In genomic region chr1:40708750-40709099, GRCh38 we compare ENCODE assay signal across 8 cellular contexts. TPM values are rescaled to one million over a fixed set of nuclear protein-coding genes. Genes with fewer than 3 reads are reported as not detected.
DNase-seq lines count a peak whose midpoint lies in the region; ATAC-seq, FAIRE-seq and TF ChIP-seq lines count a peak whose summit lies in the region.

No MANE protein-coding gene starts in this region.

- H3K9me3 Mint-ChIP-seq in stimulated activated effector memory CD8-positive, alpha-beta T cell treated with anti-CD3 and anti-CD28 coated beads, Interleukin-12 subunit alpha, Interleukin-12 subunit beta, amount 100 ng/mL, for 72 hours: no peaks in the 10 kb centered on the region

- H3K4me3 ChIP-seq in BJ (ENCODE audit: low read depth, low read length): peak overlapping the region; percentile 57
- peak overlapping the region; percentile 77 for H3K4me3 ChIP-seq in GM12878
- peak overlapping the region; percentile 40; the same call in 1 of the 2 replicates for H3K4me3 ChIP-seq in iPS-18c (ENCODE audit: insufficient read depth, low read depth, low read length)

- peak; percentile 78 for FAIRE-seq in GM12878 (lab: Jason Lieb, UNC)

- no peak for TF ChIP-seq EP300 in GM12878 (IDR thresholded peaks at IDR 0.05; ENCODE audit: borderline replicate concordance in 1 of 2, control insufficient read depth in 1 of 2, low read depth in 2 of 2, low read length in 2 of 2)

- RAD21 ChIA-PET in GM12878 (lab: Charles Lee; ENCODE audit: unreplicated experiment): interaction anchor here (0.7 to 6.1 kb wide), 5 partner anchors 9 to 56 kb away, joined by 3 to 89 read pairs (median 3); partner anchors contain the start of gene NFYC

- SMC1A ChIA-PET in GM12878 (lab: Charles Lee; ENCODE audit: uncharacterized antibody, unreplicated experiment): interaction anchor here (0.6 to 6.3 kb wide), 9 partner anchors 7 to 45 kb away, joined by 3 to 115 read pairs (median 4); partner anchors contain the start of gene NFYC

- TF ChIP-seq RAD21 in GM12878 (IDR thresholded peaks at IDR 0.05; ENCODE audit: insufficient read depth, low read depth, low read length): no peak

- H3K36me3 ChIP-seq in BJ (ENCODE audit: control insufficient read depth, insufficient read depth, low read length) (no peaks in the 10 kb centered on the region), GM12878 (ENCODE audit: control insufficient read depth in 2 of 2, insufficient read depth in 2 of 2, low read length in 1 of 2) (peaks cover 0 to 7% of the 10 kb centered on the region in 2 experiments; a peak in 2 of 4 replicates)

- TF ChIP-seq CTCF in BJ (IDR thresholded peaks at IDR 0.05; ENCODE audit: insufficient read depth, low read depth, low read length): no peak
- no peak for TF ChIP-seq CTCF in GM12878 (IDR thresholded peaks at IDR 0.05 in 2 of 3, conservative IDR thresholded peaks at IDR 0.05 in 1 of 3; ENCODE audit: control insufficient read depth in 2 of 3, extremely low read depth in 1 of 3, insufficient read depth in 1 of 3, low read depth in 3 of 3, low read length in 3 of 3)

- H3K4me1 Mint-ChIP-seq in stimulated activated effector memory CD8-positive, alpha-beta T cell treated with anti-CD3 and anti-CD28 coated beads, Interleukin-12 subunit alpha, Interleukin-12 subunit beta, amount 100 ng/mL, for 72 hours: peaks cover 69% of the 10 kb centered on the region

- H4K20me1 ChIP-seq in GM12878 (ENCODE audit: control insufficient read depth, insufficient read depth): no peaks in the 10 kb centered on the region

- H3K4me1 ChIP-seq in GM12878 (ENCODE audit: control insufficient read depth, insufficient read depth, low read length): peaks cover 24% of the 10 kb centered on the region

- peaks cover 93% of the 10 kb centered on the region for H3K79me2 ChIP-seq in GM12878 (ENCODE audit: control insufficient read depth, insufficient read depth, low read length)

- peak overlapping the region; percentile 93 for H3K27ac Mint-ChIP-seq in stimulated activated effector memory CD8-positive, alpha-beta T cell treated with anti-CD3 and anti-CD28 coated beads, Interleukin-12 subunit alpha, Interleukin-12 subunit beta, amount 100 ng/mL, for 72 hours

- POLR2A ChIA-PET in BJ (lab: Charles Lee): interaction anchor here (0.7 kb wide), 1 partner anchor 14 kb away, joined by 11 read pairs; no protein-coding TSS in a partner anchor
- POLR2A ChIA-PET in GM12878 (lab: Charles Lee): interaction anchor here (1.4 to 12.7 kb wide), 3 partner anchors 9 to 56 kb away, joined by 7 to 244 read pairs (median 8); partner anchors contain the start of gene NFYC

- peak; percentile 39 for DNase-seq in BJ (ENCODE audit: low read depth)
- peak; percentile 95 for DNase-seq in NCI-H446 treated with DMSO at 0.1 percent for 48 hours (lab: John Stamatoyannopoulos, UW)
- DNase-seq in GM12878 (ENCODE audit: low read depth, low spot score): no peak
- no peak for DNase-seq in stimulated activated effector memory CD8-positive, alpha-beta T cell treated with anti-CD3 and anti-CD28 coated beads, Interleukin-12 subunit alpha, Interleukin-12 subunit beta, amount 100 ng/mL, for 72 hours (ENCODE audit: low spot score in 2 of 2)
- no peak for DNase-seq in inferior parietal cortex (ENCODE audit: extremely low spot score)

- peak; percentile 66 for ATAC-seq in GM18909 (IDR thresholded peaks at IDR 0.05; ENCODE audit: poor library complexity, unreplicated experiment)
- ATAC-seq in HG03066 (IDR thresholded peaks at IDR 0.05; ENCODE audit: low read depth, unreplicated experiment): peak; percentile 67
- peak; percentile 90 for ATAC-seq in GM12878
- ATAC-seq in stimulated activated effector memory CD8-positive, alpha-beta T cell treated with anti-CD3 and anti-CD28 coated beads, Interleukin-12 subunit alpha, Interleukin-12 subunit beta, amount 100 ng/mL, for 72 hours: peak; percentile 83

- H2AFZ ChIP-seq in GM12878 (ENCODE audit: control insufficient read depth, low read depth, low read length): peak overlapping the region; percentile 83

- peak overlapping the region; percentile 88 for H3K4me3 Mint-ChIP-seq in stimulated activated effector memory CD8-positive, alpha-beta T cell treated with anti-CD3 and anti-CD28 coated beads, Interleukin-12 subunit alpha, Interleukin-12 subunit beta, amount 100 ng/mL, for 72 hours

- H3K9me3 ChIP-seq in GM12878 (replicated peaks; ENCODE audit: control insufficient read depth, insufficient read depth, low read length) (no peaks in the 10 kb centered on the region), iPS-18c (ENCODE audit: control insufficient read depth, insufficient read depth, low read length) (no peaks in the 10 kb centered on the region)

- BruUV-seq in GM12878 (replicated peaks; lab: Mats Ljungman, UMichigan): no TSS peak

- CTCF ChIA-PET in BJ (lab: Yijun Ruan, JAX): interaction anchor here (1.1 kb wide), 1 partner anchor 14 kb away, joined by 4 read pairs; no protein-coding TSS in a partner anchor
- CTCF ChIA-PET in GM12878 (lab: Yijun Ruan, JAX): interaction anchor here (0.7 to 4.2 kb wide), 6 partner anchors 11 to 176 kb away, joined by 3 to 36 read pairs (median 10); partner anchors contain the start of gene NFYC

- H3K4me2 ChIP-seq in GM12878 (ENCODE audit: control insufficient read depth, insufficient read depth): peak overlapping the region; percentile 75

- peak overlapping the region; percentile 65; the same call in 1 of the 2 replicates for H3K9ac ChIP-seq in GM12878 (ENCODE audit: control insufficient read depth, insufficient read depth, low read length)

- 0% methylated on average over 3 of the region's 3 CpGs for WGBS in GM12878 (ENCODE audit: insufficient coverage, insufficient replicate concordance, low lambda C conversion rate, missing lambda C conversion rate)

- H3K27me3 ChIP-seq in BJ (ENCODE audit: control insufficient read depth, insufficient read depth, low read length) (no peaks in the 10 kb centered on the region), GM12878 (replicated peaks in 1 of 2; ENCODE audit: control insufficient read depth in 2 of 2, insufficient read depth in 2 of 2, low read length in 1 of 2) (no peaks in the 10 kb centered on the region)

- H3K36me3 Mint-ChIP-seq in stimulated activated effector memory CD8-positive, alpha-beta T cell treated with anti-CD3 and anti-CD28 coated beads, Interleukin-12 subunit alpha, Interleukin-12 subunit beta, amount 100 ng/mL, for 72 hours: no peaks in the 10 kb centered on the region

- in situ Hi-C loops in GM12878 (cut with MboI): no loop called here

- intact Hi-C loops in GM12878 (cut with micrococcal nuclease; ENCODE audit: unreplicated experiment): no loop called here

- TF ChIP-seq POLR2A in GM12878 (IDR thresholded peaks at IDR 0.05; ENCODE audit: low read depth, low read length): no peak

- H3K27ac ChIP-seq in GM12878 (ENCODE audit: control insufficient read depth, insufficient read depth): peak overlapping the region; percentile 82

TF ChIP-seq in GM12878, 131 proteins besides CTCF, POLR2A, EP300 and RAD21 (continues in another document):
- TF ChIP-seq, protein P1, sequence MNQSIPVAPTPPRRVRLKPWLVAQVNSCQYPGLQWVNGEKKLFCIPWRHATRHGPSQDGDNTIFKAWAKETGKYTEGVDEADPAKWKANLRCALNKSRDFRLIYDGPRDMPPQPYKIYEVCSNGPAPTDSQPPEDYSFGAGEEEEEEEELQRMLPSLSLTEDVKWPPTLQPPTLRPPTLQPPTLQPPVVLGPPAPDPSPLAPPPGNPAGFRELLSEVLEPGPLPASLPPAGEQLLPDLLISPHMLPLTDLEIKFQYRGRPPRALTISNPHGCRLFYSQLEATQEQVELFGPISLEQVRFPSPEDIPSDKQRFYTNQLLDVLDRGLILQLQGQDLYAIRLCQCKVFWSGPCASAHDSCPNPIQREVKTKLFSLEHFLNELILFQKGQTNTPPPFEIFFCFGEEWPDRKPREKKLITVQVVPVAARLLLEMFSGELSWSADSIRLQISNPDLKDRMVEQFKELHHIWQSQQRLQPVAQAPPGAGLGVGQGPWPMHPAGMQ (IDR thresholded peaks at IDR 0.05; ENCODE audit: borderline replicate concordance): no peak

RNA-seq across cellular contexts. Expression of gene NFYC, which starts 17.2 kb away (rescaled TPM):
- polyA plus RNA-seq in BJ (2011; rRNA removed) (35.0 and 63.2 TPM in 2 replicates), GM12878 (2011; rRNA removed) (57.7 and 84.2 TPM in 2 replicates), GM12878 (2014; fragmentation: Illumina TruSeq; extraction: Trizol) (52.5 and 69.7 TPM in 2 replicates), GM12878 (2014; fragmentation: Nextera tagmentation; extraction: Ambion mirVana) (1 to 10 TPM; 4.3 to 6.9 TPM), GM12878 (2014; rRNA removed) (64.2 and 78.5 TPM in 2 replicates), GM12878 (2016; fragmentation: Nextera tagmentation; extraction: Ambion mirVana) (10 to 100 TPM; 64.1 to 70.1 TPM)
- 50.8 and 59.2 TPM in 2 replicates for polyA minus RNA-seq in BJ (2011; rRNA and poly(A)+ RNA removed)
- 74.6 and 83.3 TPM in 2 replicates for total RNA-seq in GM12878 (2013; cell fraction: nucleolus; rRNA removed)
- total RNA-seq in GM12878 (2014; rRNA removed) (43.1 and 49.0 TPM in 2 replicates), GM12878 (2014; rRNA removed; fragmentation: Illumina TruSeq; extraction: Trizol) (24.2 and 26.0 TPM in 2 replicates), GM12878 (2021) (55.0 and 66.6 TPM in 2 replicates)
- 26.9 TPM for polyA plus RNA-seq in GM12878 (2011; ENCODE audit: low read depth)
- 88.5 and 135 TPM in 2 replicates for polyA plus RNA-seq in GM12878 (2011; cell fraction: cytosol; rRNA removed)
- polyA plus RNA-seq in GM12878 (2011; cell fraction: nucleus; rRNA removed): 125 and 128 TPM in 2 replicates
- polyA plus RNA-seq in GM12878 (2012): 39.3 and 46.7 TPM in 2 replicates
- 119 and 120 TPM in 2 replicates for polyA minus RNA-seq in GM12878 (2011; rRNA and poly(A)+ RNA removed)
- 33.4 and 50.1 TPM in 2 replicates for polyA minus RNA-seq in GM12878 (2011; cell fraction: cytosol; rRNA and poly(A)+ RNA removed)
- polyA minus RNA-seq in GM12878 (2011; cell fraction: nucleus; rRNA and poly(A)+ RNA removed): 59.2 and 107 TPM in 2 replicates

RNA-seq across cellular contexts. Expression of gene RIMS3, which starts 43.2 kb away (rescaled TPM):
- polyA plus RNA-seq in BJ (2011; rRNA removed) (0.43 and 0.59 TPM in 2 replicates), GM12878 (2011; rRNA removed) (3.9 and 4.7 TPM in 2 replicates), GM12878 (2014; fragmentation: Illumina TruSeq; extraction: Trizol) (0.43 and 0.59 TPM in 2 replicates), GM12878 (2014; fragmentation: Nextera tagmentation; extraction: Ambion mirVana) (under 1 TPM; 0.02 to 0.09 TPM), GM12878 (2014; rRNA removed) (0.31 and 0.52 TPM in 2 replicates), GM12878 (2016; fragmentation: Nextera tagmentation; extraction: Ambion mirVana) (1 to 10 TPM in 1 of 2 experiments, under 1 TPM in 1; 0.29 to 1.0 TPM)
- 0.47 and 1.4 TPM in 2 replicates for polyA minus RNA-seq in BJ (2011; rRNA and poly(A)+ RNA removed)
- 0.34 and 0.46 TPM in 2 replicates for total RNA-seq in GM12878 (2013; cell fraction: nucleolus; rRNA removed)
- total RNA-seq in GM12878 (2014; rRNA removed) (0.45 and 0.49 TPM in 2 replicates), GM12878 (2014; rRNA removed; fragmentation: Illumina TruSeq; extraction: Trizol) (0.32 and 0.36 TPM in 2 replicates), GM12878 (2021) (0.74 and 0.93 TPM in 2 replicates)
- 0.09 TPM for polyA plus RNA-seq in GM12878 (2011; ENCODE audit: low read depth)
- polyA plus RNA-seq in GM12878 (2011; cell fraction: cytosol; rRNA removed): 4.1 and 4.9 TPM in 2 replicates
- polyA plus RNA-seq in GM12878 (2011; cell fraction: nucleus; rRNA removed): 18.5 and 21.9 TPM in 2 replicates
- 0.14 and 0.17 TPM in 2 replicates for polyA plus RNA-seq in GM12878 (2012)
- 6.5 and 8.8 TPM in 2 replicates for polyA minus RNA-seq in GM12878 (2011; rRNA and poly(A)+ RNA removed)
- 2.8 and 3.2 TPM in 2 replicates for polyA minus RNA-seq in GM12878 (2011; cell fraction: cytosol; rRNA and poly(A)+ RNA removed)
- 1.9 and 2.5 TPM in 2 replicates for polyA minus RNA-seq in GM12878 (2011; cell fraction: nucleus; rRNA and poly(A)+ RNA removed)

Comparison
In these comparisons a context has a peak if more than half of its experiments do, and no peak if none do; other contexts are left out.
1. DNase-seq: peak in BJ (single experiment) and NCI-H446 treated with DMSO at 0.1 percent for 48 hours (single experiment); none in GM12878 (single experiment), stimulated activated effector memory CD8-positive, alpha-beta T cell treated with anti-CD3 and anti-CD28 coated beads, Interleukin-12 subunit alpha, Interleukin-12 subunit beta, amount 100 ng/mL, for 72 hours (0 of 2) and inferior parietal cortex (single experiment).
2. Peak in every context shown above with its lines, with median percentiles within 50 percentile points of each other: H3K4me3 ChIP-seq and ATAC-seq.